14 cellular contexts compared by ENCODE assay signal in the genomic region with DNA sequence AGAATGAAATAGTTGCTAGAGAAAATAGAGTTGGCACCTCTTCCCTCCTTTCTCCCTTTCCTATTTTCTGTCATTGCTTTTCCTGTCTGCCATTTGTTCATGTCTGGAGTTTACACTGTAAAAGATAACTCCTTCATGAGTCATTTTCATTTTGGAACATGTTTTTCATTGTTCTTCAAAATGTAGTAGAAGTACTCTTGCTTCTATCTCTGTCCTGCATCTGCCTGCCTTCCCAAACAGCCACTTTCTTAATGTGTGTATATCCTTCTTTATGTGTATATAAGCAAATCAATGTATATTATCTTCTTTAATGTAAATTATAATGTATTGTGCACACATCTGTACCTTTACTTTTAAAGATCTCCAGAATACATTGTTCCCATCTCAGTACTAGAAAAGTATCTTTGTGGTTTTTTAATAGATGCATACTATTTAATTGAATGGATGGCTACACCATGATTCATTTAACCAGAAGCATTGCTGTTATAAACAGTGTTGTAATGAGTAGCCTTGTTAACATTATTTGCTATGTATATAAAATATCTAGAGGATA. TPM values are rescaled to one million over a fixed set of nuclear protein-coding genes. Genes with fewer than 3 reads are reported as not detected.
DNase-seq lines count a peak whose midpoint lies in the region; ATAC-seq and TF ChIP-seq lines count a peak whose summit lies in the region.
"Had no signal": no experiment of that assay in that cellular context is flagged by ENCODE, and none has a peak within 500 bp of the region (broad histone marks: within the 10 kb centered on the region; RNA-seq: fewer than 3 reads in every experiment).

No MANE protein-coding gene starts in this region.

- no peak overlapping the region for H2AFZ ChIP-seq in fibroblast of lung (ENCODE audit: low read length)
- no peak overlapping the region for H2AFZ ChIP-seq in smooth muscle cell (ENCODE audit: low read depth)

- no peak for DNase-seq in activated naive CD4-positive, alpha-beta T cell treated with anti-CD3 and anti-CD28 coated beads, Interleukin-2, amount 50 U/mL, for 16 hours
- DNase-seq in SK-N-MC (ENCODE audit: low read depth, low spot score) (no peak), fibroblast of lung (ENCODE audit: low read depth in 2 of 2) (peak; percentile 74 to 91), smooth muscle cell (lab: John Stamatoyannopoulos, UW; ENCODE audit: unreplicated experiment) (no peak), NCI-H2107 (lab: John Stamatoyannopoulos, UW) (no peak)
- DNase-seq: activated CD8-positive, alpha-beta memory T cell treated with anti-CD3 and anti-CD28 coated beads for 24 hours; heart right ventricle; stimulated activated naive CD8-positive, alpha-beta T cell treated with anti-CD3 and anti-CD28 coated beads, Interleukin-15, Interleukin-2, amounts not matched to agents 100 U/mL and 50 U/mL, for 24 hours had no signal

- H3K36me3 ChIP-seq in SK-N-MC (ENCODE audit: insufficient read depth, low read length) (peaks cover 11% of the 10 kb centered on the region; the same call in 1 of the 2 replicates), fibroblast of lung (ENCODE audit: control insufficient read depth, insufficient read depth, low read length) (no peaks in the 10 kb centered on the region), smooth muscle cell (ENCODE audit: low read depth) (no peaks in the 10 kb centered on the region)
- H3K36me3 ChIP-seq: heart right ventricle had no signal

- peaks cover 14% of the 10 kb centered on the region for H3K4me1 ChIP-seq in fibroblast of lung (ENCODE audit: control insufficient read depth, extremely low read depth, insufficient read depth, low read length)
- H3K4me1 ChIP-seq in smooth muscle cell (ENCODE audit: low read depth) = peaks cover 47% of the 10 kb centered on the region

- H3K4me2 ChIP-seq in fibroblast of lung (ENCODE audit: extremely low read depth, insufficient read depth, low read length) = peak overlapping the region; percentile 69
- H3K4me2 ChIP-seq in smooth muscle cell = peak overlapping the region; percentile 51

- no peaks in the 10 kb centered on the region for H3K27me3 ChIP-seq in fibroblast of lung (ENCODE audit: control insufficient read depth, insufficient read depth, low read length)
- H3K27me3 ChIP-seq in smooth muscle cell (ENCODE audit: low read depth) = no peaks in the 10 kb centered on the region
- H3K27me3 ChIP-seq: heart right ventricle had no signal

- peaks cover 59% of the 10 kb centered on the region for H3K4me1 Mint-ChIP-seq in activated naive CD4-positive, alpha-beta T cell treated with anti-CD3 and anti-CD28 coated beads, Interleukin-2, amount 50 U/mL, for 24 hours

- H3K79me2 ChIP-seq in fibroblast of lung (ENCODE audit: control insufficient read depth, insufficient read depth, low read length) (peaks cover 89% of the 10 kb centered on the region), smooth muscle cell (ENCODE audit: low read depth) (peaks cover 91% of the 10 kb centered on the region)

- H4K20me1 ChIP-seq in fibroblast of lung (ENCODE audit: control insufficient read depth, extremely low read depth, insufficient read depth, low read length) = peaks cover 3% of the 10 kb centered on the region
- H4K20me1 ChIP-seq in smooth muscle cell (ENCODE audit: low read depth) = peaks cover 92% of the 10 kb centered on the region

- ATAC-seq in esophagus mucosa (no peak), HG03521 (IDR thresholded peaks at IDR 0.05; ENCODE audit: unreplicated experiment) (no peak)
- ATAC-seq: stimulated activated naive CD8-positive, alpha-beta T cell treated with anti-CD3 and anti-CD28 coated beads, Interleukin-15, Interleukin-2, amounts not matched to agents 100 U/mL and 50 U/mL, for 24 hours had no signal

- H3K27me3 Mint-ChIP-seq in activated naive CD4-positive, alpha-beta T cell treated with anti-CD3 and anti-CD28 coated beads, Interleukin-2, amount 50 U/mL, for 24 hours = no peaks in the 10 kb centered on the region
- H3K27me3 Mint-ChIP-seq: B cell, brain, IgD-negative memory B cell had no signal

- no peaks in the 10 kb centered on the region for H3K9me3 ChIP-seq in SK-N-MC (ENCODE audit: low read depth, low read length)
- H3K9me3 ChIP-seq in fibroblast of lung (ENCODE audit: control insufficient read depth, insufficient read depth, low read depth, low read length) = no peaks in the 10 kb centered on the region
- H3K9me3 ChIP-seq in smooth muscle cell (replicated peaks; ENCODE audit: low read depth) = no peaks in the 10 kb centered on the region
- H3K9me3 ChIP-seq: heart right ventricle had no signal

- H3K4me3 ChIP-seq in SK-N-MC (peak overlapping the region; percentile 36; the same call in 1 of the 2 replicates), fibroblast of lung (replicated peaks in 1 of 4; ENCODE audit: control extremely low read depth in 1 of 4, insufficient read depth in 1 of 4, low read depth in 3 of 4, low read length in 4 of 4) (peak overlapping the region in 1 of 4 experiments; percentile 11), smooth muscle cell (peak overlapping the region; percentile 0)
- H3K4me3 ChIP-seq: heart right ventricle had no signal

- TF ChIP-seq CTCF in fibroblast of lung (conservative IDR thresholded peaks at IDR 0.05 in 1 of 2, IDR thresholded peaks at IDR 0.05 in 1 of 2; ENCODE audit: low read depth in 1 of 2, low read length in 2 of 2) (no peak), smooth muscle cell (IDR thresholded peaks at IDR 0.05; ENCODE audit: borderline replicate concordance, insufficient read depth, poor library complexity, severe bottlenecking) (no peak)

- H3K36me3 Mint-ChIP-seq in activated naive CD4-positive, alpha-beta T cell treated with anti-CD3 and anti-CD28 coated beads, Interleukin-2, amount 50 U/mL, for 24 hours = peaks cover 8% of the 10 kb centered on the region

- H3F3A ChIP-seq in smooth muscle cell (ENCODE audit: low read depth) = peaks cover 24% of the 10 kb centered on the region

- no peak overlapping the region for H3K4me3 Mint-ChIP-seq in activated naive CD4-positive, alpha-beta T cell treated with anti-CD3 and anti-CD28 coated beads, Interleukin-2, amount 50 U/mL, for 24 hours
- H3K4me3 Mint-ChIP-seq: B cell, brain, IgD-negative memory B cell had no signal

- peak overlapping the region; percentile 83 for H3K27ac ChIP-seq in SK-N-MC
- peak overlapping the region; percentile 36 for H3K27ac ChIP-seq in fibroblast of lung (ENCODE audit: insufficient read depth, low read length)
- H3K27ac ChIP-seq in smooth muscle cell (ENCODE audit: low read depth) = peak overlapping the region; percentile 70

- peak overlapping the region; percentile 2 for H3K9ac ChIP-seq in SK-N-MC (ENCODE audit: insufficient read length)
- no peak overlapping the region for H3K9ac ChIP-seq in fibroblast of lung (ENCODE audit: insufficient read depth, low read length)
- H3K9ac ChIP-seq in smooth muscle cell (ENCODE audit: low read depth) = peak overlapping the region; percentile 48

- H3K27ac Mint-ChIP-seq in activated naive CD4-positive, alpha-beta T cell treated with anti-CD3 and anti-CD28 coated beads, Interleukin-2, amount 50 U/mL, for 24 hours = peak overlapping the region; percentile 59
- H3K27ac Mint-ChIP-seq: B cell, IgD-negative memory B cell had no signal

- H3K9me3 Mint-ChIP-seq in activated naive CD4-positive, alpha-beta T cell treated with anti-CD3 and anti-CD28 coated beads, Interleukin-2, amount 50 U/mL, for 24 hours = no peaks in the 10 kb centered on the region
- H3K9me3 Mint-ChIP-seq: brain, IgD-negative memory B cell had no signal

RNA-seq across cellular contexts. Expression of a gene that starts 41.1 kb away (rescaled TPM):
- total RNA-seq in fibroblast of lung (10.3 and 23.6 TPM in 2 replicates), smooth muscle cell (37.0 and 43.5 TPM in 2 replicates), esophagus mucosa (28.1 TPM)
- polyA plus RNA-seq in fibroblast of lung (29.3 and 45.5 TPM in 2 replicates), smooth muscle cell (31.7 and 36.1 TPM in 2 replicates)
- 30.3 and 41.2 TPM in 2 replicates for polyA plus RNA-seq in fibroblast of lung (2012)
- 11.1 and 13.0 TPM in 2 replicates for polyA minus RNA-seq in fibroblast of lung (ENCODE audit: low replicate concordance)

Comparison
In these comparisons a context has a peak if more than half of its experiments do, and no peak if none do; other contexts are left out.
1. DNase-seq: peak in fibroblast of lung (2 of 2); none in activated naive CD4-positive, alpha-beta T cell treated with anti-CD3 and anti-CD28 coated beads, Interleukin-2, amount 50 U/mL, for 16 hours (single experiment), SK-N-MC (single experiment), smooth muscle cell (single experiment) and NCI-H2107 (single experiment).
2. Peak in every context shown above with its lines, with median percentiles within 50 percentile points of each other: H3K27ac ChIP-seq.